35 cellular contexts compared by ENCODE assay signal in the genomic region with DNA sequence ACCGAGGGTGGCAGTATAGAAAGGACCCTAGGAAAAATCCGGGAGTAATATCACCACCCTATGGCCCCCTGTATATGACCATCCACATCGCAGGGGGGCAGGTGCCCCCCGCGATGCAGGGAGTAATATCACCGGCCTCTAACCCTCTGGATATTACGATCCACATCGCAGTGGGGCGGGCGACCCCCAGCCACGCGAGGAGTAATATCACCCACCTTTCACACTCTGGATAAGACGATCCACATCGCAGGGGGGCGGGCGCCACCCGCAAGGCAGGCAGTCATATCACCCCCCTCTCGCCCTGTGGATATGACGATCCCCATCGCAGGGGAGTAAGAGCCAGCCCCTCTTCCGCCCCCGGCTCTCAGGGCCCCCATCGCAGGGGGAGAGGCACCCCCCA.
"Had no signal": no experiment of that assay in that cellular context is flagged by ENCODE, and none has a peak within 500 bp of the region (broad histone marks: within the 10 kb centered on the region; RNA-seq: fewer than 3 reads in every experiment).

No MANE protein-coding gene starts in this region.

- H3K27ac ChIP-seq: KMS-11 had no signal

- H3K9me3 ChIP-seq: MG63 had no signal

- DNase-seq: Karpas-422, Kasumi-1, KG1, MG63, MM.1S, MV-4-11, NCI-H1048, NCI-H1092, NCI-H1092 treated with DMSO at 0.1 percent for 48 hours, NCI-H1105 treated with DMSO at 0.1 percent for 48 hours, NCI-H1417, NCI-H1417 treated with DMSO at 0.1 percent for 48 hours, NCI-H1436, NCI-H1436 treated with DMSO at 0.1 percent for 48 hours, NCI-H146, NCI-H1694, NCI-H1694 treated with DMSO at 0.1 percent for 48 hours, NCI-H187, NCI-H187 treated with DMSO at 0.1 percent for 48 hours, NCI-H1930, NCI-H2029, NCI-H2029 treated with DMSO at 0.1 percent for 48 hours, NCI-H2081, NCI-H2081 treated with DMSO at 0.1 percent for 48 hours, NCI-H2107, NCI-H2171, NCI-H2171 treated with DMSO at 0.1 percent for 48 hours, NCI-H2227 treated with DMSO at 0.1 percent for 48 hours, NCI-H226, NCI-H345, NCI-H446, NCI-H446 treated with DMSO at 0.1 percent for 48 hours, NCI-H510A, NCI-H510A treated with DMSO at 0.1 percent for 48 hours had no signal

- H3K9ac ChIP-seq: KMS-11 had no signal

- H3K4me3 ChIP-seq: MG63 had no signal

- H3K36me3 ChIP-seq: MG63 had no signal

- H3K4me2 ChIP-seq: KMS-11 had no signal

- H3K27me3 ChIP-seq: MG63 had no signal
